Comparison of ENCODE assay signal across 24 cellular contexts in the genomic region with DNA sequence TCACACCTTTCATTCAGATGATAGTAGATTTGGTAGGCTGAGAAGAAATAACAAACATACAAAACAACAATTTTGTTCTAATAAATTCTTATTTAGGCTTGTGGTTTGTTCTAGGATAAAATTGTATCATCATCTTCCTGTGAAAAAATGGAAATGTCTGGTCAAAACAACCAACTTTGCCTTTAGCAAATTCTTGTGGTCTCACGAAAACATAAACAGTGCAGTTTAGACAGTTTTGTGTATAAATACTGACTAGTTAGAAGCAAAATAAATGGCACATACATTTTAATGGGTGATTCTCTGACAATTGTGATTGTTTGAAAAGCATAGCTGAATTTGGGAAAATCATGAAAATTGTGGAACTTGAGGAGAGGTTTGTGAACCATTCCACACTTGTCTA.
A peak's percentile ranks its signal among the peaks of the same experiment; 100 is the strongest.
DNase-seq lines count a peak whose midpoint lies in the region; ATAC-seq, FAIRE-seq and TF ChIP-seq lines count a peak whose summit lies in the region.
"Had no signal": no experiment of that assay in that cellular context is flagged by ENCODE, and none has a peak within 500 bp of the region (broad histone marks: within the 10 kb centered on the region; RNA-seq: fewer than 3 reads in every experiment).

No MANE protein-coding gene starts in this region.

- H2AFZ ChIP-seq in neural cell (ENCODE audit: low read depth, low read length) = no peak overlapping the region

- ATAC-seq in GM18868 (IDR thresholded peaks at IDR 0.05; ENCODE audit: unreplicated experiment) (no peak), HG03139 (IDR thresholded peaks at IDR 0.05; ENCODE audit: unreplicated experiment) (no peak), HG03378 (IDR thresholded peaks at IDR 0.05; ENCODE audit: unreplicated experiment) (no peak)
- no peak for ATAC-seq in activated CD4-positive, CD25-positive, alpha-beta regulatory T cell treated with anti-CD3 and anti-CD28 coated beads, Interleukin-2, amount 50 U/mL, for 24 hours
- ATAC-seq: A549; CD8-positive, alpha-beta T cell had no signal

- no peaks in the 10 kb centered on the region for H3K36me3 ChIP-seq in neural cell (ENCODE audit: insufficient read depth, low read length)
- H3K36me3 ChIP-seq: BLaER1 treated with 17β-estradiol and CSF1 and Interleukin-3, amounts not matched to agents 10 nM and 100 nM had no signal

- peak overlapping the region; percentile 88 for H3K27ac ChIP-seq in neural cell (ENCODE audit: low read length)
- H3K27ac ChIP-seq: 22Rv1; A549; BLaER1 treated with 17β-estradiol and CSF1 and Interleukin-3, amounts not matched to agents 10 nM and 100 nM; C4-2B had no signal

- H3K4me3 ChIP-seq in fibroblast of villous mesenchyme (ENCODE audit: low read depth, low read length) (no peak overlapping the region), neural cell (ENCODE audit: low read length) (no peak overlapping the region)
- H3K4me3 ChIP-seq: A549; BLaER1 treated with 17β-estradiol and CSF1 and Interleukin-3, amounts not matched to agents 10 nM and 100 nM had no signal

- H3K4me2 ChIP-seq in neural cell (ENCODE audit: low read length) = no peak overlapping the region
- H3K4me2 ChIP-seq: A549; BLaER1 treated with 17β-estradiol and CSF1 and Interleukin-3, amounts not matched to agents 10 nM and 100 nM had no signal

- no peaks in the 10 kb centered on the region for H3K9me2 ChIP-seq in neural cell (ENCODE audit: insufficient read depth, low read length)

- H4K20me1 ChIP-seq in neural cell (ENCODE audit: insufficient read depth) = no peaks in the 10 kb centered on the region
- H4K20me1 ChIP-seq: BLaER1 treated with 17β-estradiol and CSF1 and Interleukin-3, amounts not matched to agents 10 nM and 100 nM had no signal

- no peaks in the 10 kb centered on the region for H3K9me3 ChIP-seq in neural cell (ENCODE audit: low read length)
- H3K9me3 ChIP-seq: A549; BLaER1 treated with 17β-estradiol and CSF1 and Interleukin-3, amounts not matched to agents 10 nM and 100 nM; Caco-2 had no signal

- TF ChIP-seq CTCF in fibroblast of villous mesenchyme (IDR thresholded peaks at IDR 0.05; ENCODE audit: insufficient read depth, low read depth, low read length) (no peak), neural cell (IDR thresholded peaks at IDR 0.05; ENCODE audit: poor library complexity, severe bottlenecking) (no peak)

- H3K27me3 ChIP-seq in neural cell (ENCODE audit: insufficient read depth, low read depth, low read length) = no peaks in the 10 kb centered on the region
- H3K27me3 ChIP-seq: BLaER1 treated with 17β-estradiol and CSF1 and Interleukin-3, amounts not matched to agents 10 nM and 100 nM had no signal

- no peak for TF ChIP-seq EP300 in neural cell (conservative IDR thresholded peaks at IDR 0.05; ENCODE audit: poor library complexity, severe bottlenecking)

- peak; percentile 5 for FAIRE-seq in islet of Langerhans (lab: Jason Lieb, UNC)
- FAIRE-seq: D721Med, G401.6, GM12892, GM18507, GM19239 had no signal

- TF ChIP-seq RAD21 in neural cell (conservative IDR thresholded peaks at IDR 0.05) = no peak

- DNase-seq in M059J (ENCODE audit: low read depth) (peak; percentile 36), fibroblast of villous mesenchyme (ENCODE audit: low read depth) (peak; percentile 20)
- DNase-seq: AML-193; Caco-2; Calu3; CD4-positive, alpha-beta T cell; CD8-positive, alpha-beta T cell; DMS79 treated with DMSO at 0.1 percent for 48 hours; GF-D8 had no signal

- H3F3A ChIP-seq in neural cell (ENCODE audit: insufficient read depth, low read length, poor library complexity, severe bottlenecking) = peaks cover 4% of the 10 kb centered on the region

- H3K9ac ChIP-seq in neural cell (ENCODE audit: low read length) = no peak overlapping the region
- H3K9ac ChIP-seq: BLaER1 treated with 17β-estradiol and CSF1 and Interleukin-3, amounts not matched to agents 10 nM and 100 nM had no signal

- no peaks in the 10 kb centered on the region for H3K79me2 ChIP-seq in neural cell (replicated peaks; ENCODE audit: insufficient read depth, low read length)

TF ChIP-seq in neural cell, 6 proteins besides CTCF, POLR2A, EP300 and RAD21:
- no peak for TF ChIP-seq POLR2AphosphoS5 (IDR thresholded peaks at IDR 0.05)
- TF ChIP-seq SMC3 (conservative IDR thresholded peaks at IDR 0.05; ENCODE audit: poor library complexity) = no peak
- TF ChIP-seq, protein P1, sequence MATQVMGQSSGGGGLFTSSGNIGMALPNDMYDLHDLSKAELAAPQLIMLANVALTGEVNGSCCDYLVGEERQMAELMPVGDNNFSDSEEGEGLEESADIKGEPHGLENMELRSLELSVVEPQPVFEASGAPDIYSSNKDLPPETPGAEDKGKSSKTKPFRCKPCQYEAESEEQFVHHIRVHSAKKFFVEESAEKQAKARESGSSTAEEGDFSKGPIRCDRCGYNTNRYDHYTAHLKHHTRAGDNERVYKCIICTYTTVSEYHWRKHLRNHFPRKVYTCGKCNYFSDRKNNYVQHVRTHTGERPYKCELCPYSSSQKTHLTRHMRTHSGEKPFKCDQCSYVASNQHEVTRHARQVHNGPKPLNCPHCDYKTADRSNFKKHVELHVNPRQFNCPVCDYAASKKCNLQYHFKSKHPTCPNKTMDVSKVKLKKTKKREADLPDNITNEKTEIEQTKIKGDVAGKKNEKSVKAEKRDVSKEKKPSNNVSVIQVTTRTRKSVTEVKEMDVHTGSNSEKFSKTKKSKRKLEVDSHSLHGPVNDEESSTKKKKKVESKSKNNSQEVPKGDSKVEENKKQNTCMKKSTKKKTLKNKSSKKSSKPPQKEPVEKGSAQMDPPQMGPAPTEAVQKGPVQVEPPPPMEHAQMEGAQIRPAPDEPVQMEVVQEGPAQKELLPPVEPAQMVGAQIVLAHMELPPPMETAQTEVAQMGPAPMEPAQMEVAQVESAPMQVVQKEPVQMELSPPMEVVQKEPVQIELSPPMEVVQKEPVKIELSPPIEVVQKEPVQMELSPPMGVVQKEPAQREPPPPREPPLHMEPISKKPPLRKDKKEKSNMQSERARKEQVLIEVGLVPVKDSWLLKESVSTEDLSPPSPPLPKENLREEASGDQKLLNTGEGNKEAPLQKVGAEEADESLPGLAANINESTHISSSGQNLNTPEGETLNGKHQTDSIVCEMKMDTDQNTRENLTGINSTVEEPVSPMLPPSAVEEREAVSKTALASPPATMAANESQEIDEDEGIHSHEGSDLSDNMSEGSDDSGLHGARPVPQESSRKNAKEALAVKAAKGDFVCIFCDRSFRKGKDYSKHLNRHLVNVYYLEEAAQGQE (IDR thresholded peaks at IDR 0.05; ENCODE audit: borderline replicate concordance) = no peak
- TF ChIP-seq EZH2 (IDR thresholded peaks at IDR 0.05; ENCODE audit: borderline replicate concordance, insufficient read depth, low read length, poor library complexity, severe bottlenecking) = no peak
- no peak for TF ChIP-seq TAF1 (IDR thresholded peaks at IDR 0.05; ENCODE audit: low read depth)
- no peak for TF ChIP-seq MXI1 (conservative IDR thresholded peaks at IDR 0.05; ENCODE audit: poor library complexity, severe bottlenecking)
TF ChIP-seq in neural cell: peak in this region for 0.
